ENCODE assay signal across 8 cellular contexts in the genomic region with DNA sequence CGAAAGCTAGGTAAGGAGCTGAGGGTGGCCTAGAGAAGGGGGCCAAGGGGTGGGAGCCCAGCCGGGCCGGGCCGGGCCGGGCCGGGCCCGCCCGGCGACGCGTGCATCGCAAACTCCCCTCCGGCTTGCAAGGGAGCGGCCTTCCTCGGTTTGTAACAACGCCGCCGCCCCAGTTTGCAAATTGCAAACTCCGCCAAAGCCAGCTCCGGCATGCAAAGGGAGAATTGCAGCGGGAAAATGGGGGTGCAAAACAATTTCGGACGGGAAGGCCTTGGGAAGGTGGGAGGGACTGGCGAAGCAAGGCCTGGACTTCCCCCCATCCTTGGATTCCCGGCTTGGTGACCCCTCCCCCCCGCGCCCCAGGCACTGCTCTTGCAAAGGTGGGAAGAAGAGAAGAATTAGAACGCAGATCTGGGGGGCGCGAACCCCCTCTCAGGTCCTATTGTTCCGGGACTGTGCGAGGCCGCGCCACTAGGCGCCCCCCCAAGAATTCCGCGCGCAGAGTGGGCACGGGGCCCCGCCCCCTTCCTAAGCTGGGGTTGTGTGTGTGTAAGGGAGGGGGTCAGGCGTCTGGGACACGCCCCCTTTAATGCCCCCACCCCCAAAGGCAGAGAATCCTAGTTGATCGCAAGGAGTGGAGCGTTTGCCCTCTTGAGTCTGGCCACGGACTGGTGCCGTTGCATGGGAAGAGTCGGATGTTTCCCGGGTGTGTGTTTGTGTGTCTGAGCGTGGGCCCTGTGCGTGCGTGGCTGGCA. TPM values are rescaled to one million over a fixed set of nuclear protein-coding genes. Genes with fewer than 3 reads are reported as not detected.
DNase-seq lines count a peak whose midpoint lies in the region; ATAC-seq and TF ChIP-seq lines count a peak whose summit lies in the region.

No MANE protein-coding gene starts in this region.

- TF ChIP-seq EP300 in ovary (IDR thresholded peaks at IDR 0.05): no peak

- H4K20me1 ChIP-seq in OCI-LY3 (ENCODE audit: insufficient read depth, low read length): peaks cover 11% of the 10 kb centered on the region

- DNase-seq in ACHN: peak; percentile 55
- peak; percentile 49 for DNase-seq in activated naive CD4-positive, alpha-beta T cell treated with Interleukin-2 at 50 U/mL for 16 hours
- peak; percentile 42 for DNase-seq in globus pallidus (ENCODE audit: low spot score)
- peak; percentile 52 to 73 (median 68) for DNase-seq in ovary

- TF ChIP-seq CTCF in OCI-LY3 (IDR thresholded peaks at IDR 0.05; ENCODE audit: low read depth, low read length): peak; percentile 9; the same call in 1 of the 2 replicates
- no peak for TF ChIP-seq CTCF in ovary (IDR thresholded peaks at IDR 0.05)

- peaks cover 40% of the 10 kb centered on the region for H3K79me2 ChIP-seq in OCI-LY3 (ENCODE audit: low read length)

- H3K4me3 ChIP-seq in OCI-LY3 (ENCODE audit: low read length): peak overlapping the region; percentile 77
- peak overlapping the region; percentile 74 for H3K4me3 ChIP-seq in ovary

- no peak overlapping the region for H2AFZ ChIP-seq in OCI-LY3 (ENCODE audit: low read depth, low read length)

- H3K27me3 ChIP-seq in OCI-LY3 (ENCODE audit: low read depth, low read length) (no peaks in the 10 kb centered on the region; the same call in 1 of the 2 replicates), ovary (no peaks in the 10 kb centered on the region)

- peak overlapping the region; percentile 83 for H3K4me2 ChIP-seq in OCI-LY3 (ENCODE audit: low read length)

- H3K27ac ChIP-seq in OCI-LY3 (ENCODE audit: low read length) (peak overlapping the region; percentile 88), ovary (peak overlapping the region; percentile 75 to 79)

- intact Hi-C loops in ovary (cut with DNase I): loop anchor here in 3 of 4 donors (2.0 to 10.0 kb wide), 4 partner anchors 45 to 1857 kb away; a partner anchor contains a TSS

- no peaks in the 10 kb centered on the region for H3K9me3 ChIP-seq in OCI-LY3 (ENCODE audit: insufficient read depth, low read length)
- peaks cover 0 to 3% of the 10 kb centered on the region in 2 donors for H3K9me3 ChIP-seq in ovary

- H3K36me3 ChIP-seq in OCI-LY3 (replicated peaks; ENCODE audit: low read depth, low read length): peaks cover 19% of the 10 kb centered on the region
- no peaks in the 10 kb centered on the region for H3K36me3 ChIP-seq in ovary

- in situ Hi-C loops in ACHN (cut with HindIII; ENCODE audit: low pct_ligation_motif_present, low pct_unique_long_range_greater_than_20kb, low sequenced_read_pairs): no loop called here

- no peak for TF ChIP-seq POLR2A in ovary (IDR thresholded peaks at IDR 0.05)

- H3K4me1 ChIP-seq in OCI-LY3 (ENCODE audit: low read length) (peaks cover 13% of the 10 kb centered on the region), ovary (ENCODE audit: insufficient read depth) (peaks cover 3% of the 10 kb centered on the region)

- peak overlapping the region; percentile 87 for H3K9ac ChIP-seq in OCI-LY3 (ENCODE audit: low read length)

- ATAC-seq in GM18511 (IDR thresholded peaks at IDR 0.05; ENCODE audit: unreplicated experiment): peak; percentile 1
- no peak for ATAC-seq in HG03432 (IDR thresholded peaks at IDR 0.05; ENCODE audit: unreplicated experiment)
- ATAC-seq in GM21529 (IDR thresholded peaks at IDR 0.05; ENCODE audit: unreplicated experiment): no peak

- WGBS in ovary, 3 donors: 1 to 2% (median 2%) methylated on average over 39 to 51 of the region's 51 CpGs

RNA-seq across cellular contexts. Expression of a gene that starts 0.9 kb away (rescaled TPM):
- total RNA-seq in ovary: 10 to 100 TPM in 5 of 7 donors, 1 to 10 TPM in 2; 8.1 to 44.1 (median 31.8) TPM
- polyA plus RNA-seq in ovary: 10 to 100 TPM in 1 of 2 donors, 1 to 10 TPM in 1; 2.8 to 22.8 TPM

RNA-seq across cellular contexts. Expression of a gene that starts 10.8 kb away (rescaled TPM):
- 1 to 10 TPM in 3 of 7 donors, under 1 TPM in 1, not detected in 3; 0.77 to 4.0 (median 1.6) TPM for total RNA-seq in ovary
- polyA plus RNA-seq in ovary: under 1 TPM; 0.65 to 0.75 TPM

RNA-seq across cellular contexts. Expression of a gene that starts 11.6 kb away (rescaled TPM):
- 10 to 100 TPM; 44.8 to 70.1 (median 58.7) TPM for total RNA-seq in ovary
- 10 to 100 TPM; 31.0 to 65.0 TPM for polyA plus RNA-seq in ovary

RNA-seq across cellular contexts. Expression of a gene that starts 48.0 kb away (rescaled TPM):
- 10 to 100 TPM; 28.7 to 62.8 (median 37.6) TPM for total RNA-seq in ovary
- 10 to 100 TPM; 24.2 to 63.4 TPM for polyA plus RNA-seq in ovary

RNA-seq across cellular contexts. Expression of a gene that starts 50.1 kb away (rescaled TPM):
- 10 to 100 TPM; 14.9 to 94.6 (median 68.8) TPM for total RNA-seq in ovary
- polyA plus RNA-seq in ovary: 10 to 100 TPM in 1 of 2 donors, 1 to 10 TPM in 1; 3.3 to 29.1 TPM
